Comparison of ENCODE assay signal across 11 cellular contexts in the genomic region with DNA sequence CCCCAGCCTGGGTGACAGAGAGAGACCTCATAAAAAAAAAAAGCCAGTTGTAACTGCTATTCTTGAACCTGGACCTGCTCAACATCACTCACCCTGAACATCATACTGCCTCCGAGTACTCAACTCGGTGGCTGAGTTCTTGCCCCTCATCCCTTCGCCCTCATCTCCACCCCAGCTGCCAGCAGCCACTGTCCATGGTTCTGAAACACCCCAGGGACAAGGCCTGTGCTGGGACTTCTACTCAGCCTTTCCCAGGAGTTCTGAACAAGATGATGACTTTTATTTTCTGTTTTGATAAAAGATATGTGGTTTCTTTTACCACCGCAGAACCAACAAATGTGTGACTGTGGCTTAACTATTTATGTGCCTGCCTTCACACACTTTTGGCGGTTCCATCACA. TPM values are rescaled to one million over a fixed set of nuclear protein-coding genes. Genes with fewer than 3 reads are reported as not detected.
A peak's percentile ranks its signal among the peaks of the same experiment; 100 is the strongest.
DNase-seq lines count a peak whose midpoint lies in the region; ATAC-seq and TF ChIP-seq lines count a peak whose summit lies in the region.
"Had no signal": no experiment of that assay in that cellular context is flagged by ENCODE, and none has a peak within 500 bp of the region (broad histone marks: within the 10 kb centered on the region; RNA-seq: fewer than 3 reads in every experiment).

No MANE protein-coding gene starts in this region.

- no peaks in the 10 kb centered on the region for H3K9me2 ChIP-seq in PC-3 (replicated peaks; ENCODE audit: low read length)

- no peaks in the 10 kb centered on the region for H3F3A ChIP-seq in PC-3 (ENCODE audit: low read length, unreplicated experiment)

- H3K27me3 ChIP-seq in cardiac muscle cell (peaks cover 36% of the 10 kb centered on the region), PC-3 (ENCODE audit: low read length) (0 out of 2 replicates have a peak, but pooled peaks cover 5% of the 10 kb centered on the region), brain microvascular endothelial cell (replicated peaks) (no peaks in the 10 kb centered on the region)

- intact Hi-C loops in Right ventricle myocardium superior (cut with DNase I): loop anchor here (10.0 kb wide), 1 partner anchor 171 kb away; no protein-coding TSS in a partner anchor
- intact Hi-C loops in PC-3 (cut with micrococcal nuclease): no loop called here

- H3K4me1 ChIP-seq in cardiac muscle cell (ENCODE audit: low read depth) (no peaks in the 10 kb centered on the region), PC-3 (ENCODE audit: insufficient read depth, low read length) (no peaks in the 10 kb centered on the region)

- H3K9me3 Mint-ChIP-seq in endothelial cell (ENCODE audit: unreplicated experiment): no peaks in the 10 kb centered on the region

- BruUV-seq in PC-3 (replicated peaks; lab: Mats Ljungman, UMichigan): no TSS peak

- H3K36me3 ChIP-seq in cardiac muscle cell (no peaks in the 10 kb centered on the region), PC-3 (ENCODE audit: low read depth, low read length) (no peaks in the 10 kb centered on the region), brain microvascular endothelial cell (replicated peaks) (no peaks in the 10 kb centered on the region)
- H3K36me3 ChIP-seq: left ventricle myocardium inferior, stomach had no signal

- H3K4me1 Mint-ChIP-seq in endothelial cell (ENCODE audit: unreplicated experiment): no peaks in the 10 kb centered on the region

- H2AFZ ChIP-seq in PC-3 (ENCODE audit: low read length): no peak overlapping the region

- no peaks in the 10 kb centered on the region for H3K36me3 Mint-ChIP-seq in endothelial cell (ENCODE audit: low read depth, unreplicated experiment)

- H3K79me2 ChIP-seq in PC-3 (ENCODE audit: low read length): no peaks in the 10 kb centered on the region

- ATAC-seq in Right ventricle myocardium superior (ENCODE audit: poor library complexity) (no peak), PC-3 (no peak), HG02981 (IDR thresholded peaks at IDR 0.05; ENCODE audit: unreplicated experiment) (no peak)

- H3K27ac Mint-ChIP-seq in endothelial cell (ENCODE audit: unreplicated experiment): no peak overlapping the region

- no peaks in the 10 kb centered on the region for H3K9me3 ChIP-seq in cardiac muscle cell (ENCODE audit: low read depth)
- no peaks in the 10 kb centered on the region for H3K9me3 ChIP-seq in PC-3 (ENCODE audit: low read length)
- H3K9me3 ChIP-seq: left ventricle myocardium inferior, stomach had no signal

- TF ChIP-seq CTCF in cardiac muscle cell (IDR thresholded peaks at IDR 0.05; ENCODE audit: low read depth, low read length): no peak
- TF ChIP-seq CTCF in PC-3 (conservative IDR thresholded peaks at IDR 0.05; ENCODE audit: low read depth, low read length): no peak
- TF ChIP-seq CTCF in endothelial cell (IDR thresholded peaks at IDR 0.05; ENCODE audit: unreplicated experiment): no peak
- no peak for TF ChIP-seq CTCF in brain microvascular endothelial cell (IDR thresholded peaks at IDR 0.05; ENCODE audit: low read depth, low read length, missing control alignments)
- TF ChIP-seq CTCF in GM10266 (IDR thresholded peaks at IDR 0.05; ENCODE audit: control insufficient read depth, insufficient read depth, low read depth, missing control alignments): no peak

- H3K27ac ChIP-seq in cardiac muscle cell (no peak overlapping the region), PC-3 (ENCODE audit: low read length) (no peak overlapping the region), brain microvascular endothelial cell (no peak overlapping the region)
- H3K27ac ChIP-seq: left ventricle myocardium inferior, stomach had no signal

- no peak overlapping the region for H3K4me3 Mint-ChIP-seq in endothelial cell (ENCODE audit: unreplicated experiment)

- CTCF ChIA-PET in PC-3 (lab: Charles Lee): no interaction called here

- POLR2A ChIA-PET in PC-3 (lab: Charles Lee; ENCODE audit: unreplicated experiment): no interaction called here

- H3K4me3 ChIP-seq in cardiac muscle cell (no peak overlapping the region), PC-3 (ENCODE audit: low read length) (no peak overlapping the region), brain microvascular endothelial cell (ENCODE audit: low read depth, low read length) (no peak overlapping the region)
- H3K4me3 ChIP-seq: left ventricle myocardium inferior, stomach had no signal

- H4K20me1 ChIP-seq in PC-3 (ENCODE audit: low read length): no peaks in the 10 kb centered on the region

- no peak overlapping the region for H3K9ac ChIP-seq in PC-3 (ENCODE audit: low read length)

- DNase-seq in cardiac muscle cell (ENCODE audit: low read depth in 1 of 2, low spot score in 1 of 2) (peak; percentile 27 to 87), Right ventricle myocardium superior (no peak), PC-3 (peak; percentile 39), endothelial cell (ENCODE audit: low spot score) (peak; percentile 66), brain microvascular endothelial cell (no peak), GM10266 (ENCODE audit: extremely low spot score) (no peak)
- DNase-seq in stimulated activated CD8-positive, alpha-beta memory T cell treated with anti-CD3 and anti-CD28 coated beads, Interleukin-4, amount 100 ng/mL, for 48 hours: peak; percentile 40
- DNase-seq: left ventricle myocardium inferior, NCI-H1092 treated with DMSO at 0.1 percent for 48 hours, stomach had no signal

- peaks cover 2% of the 10 kb centered on the region for H3K27me3 Mint-ChIP-seq in endothelial cell (ENCODE audit: unreplicated experiment)

- H3K4me2 ChIP-seq in PC-3 (ENCODE audit: low read length): no peak overlapping the region

- in situ Hi-C loops in brain microvascular endothelial cell (cut with HindIII; ENCODE audit: low pct_ligation_motif_present, low sequenced_read_pairs): no loop called here

RNA-seq across cellular contexts. Expression of a gene that starts 5.3 kb away (rescaled TPM):
- 0.74 and 1.9 TPM in 2 replicates for total RNA-seq in cardiac muscle cell
- 0.18 and 1.8 TPM in 2 replicates for polyA plus RNA-seq in cardiac muscle cell
- total RNA-seq in Right ventricle myocardium superior: not detected
- total RNA-seq in PC-3 (2014; rRNA removed): 0.35 and 0.40 TPM in 2 replicates
- total RNA-seq in endothelial cell (ENCODE audit: unreplicated experiment): 1.6 TPM
- total RNA-seq: left ventricle myocardium inferior had no signal

Comparison
In these comparisons a context has a peak if more than half of its experiments do, and no peak if none do; other contexts are left out.
1. DNase-seq: peak in cardiac muscle cell (2 of 2), PC-3 (single experiment), endothelial cell (single experiment) and stimulated activated CD8-positive, alpha-beta memory T cell treated with anti-CD3 and anti-CD28 coated beads, Interleukin-4, amount 100 ng/mL, for 48 hours (single experiment); none in Right ventricle myocardium superior (single experiment), brain microvascular endothelial cell (single experiment) and GM10266 (single experiment).